ENCODE assay signal across 1 cellular context in the genomic region with DNA sequence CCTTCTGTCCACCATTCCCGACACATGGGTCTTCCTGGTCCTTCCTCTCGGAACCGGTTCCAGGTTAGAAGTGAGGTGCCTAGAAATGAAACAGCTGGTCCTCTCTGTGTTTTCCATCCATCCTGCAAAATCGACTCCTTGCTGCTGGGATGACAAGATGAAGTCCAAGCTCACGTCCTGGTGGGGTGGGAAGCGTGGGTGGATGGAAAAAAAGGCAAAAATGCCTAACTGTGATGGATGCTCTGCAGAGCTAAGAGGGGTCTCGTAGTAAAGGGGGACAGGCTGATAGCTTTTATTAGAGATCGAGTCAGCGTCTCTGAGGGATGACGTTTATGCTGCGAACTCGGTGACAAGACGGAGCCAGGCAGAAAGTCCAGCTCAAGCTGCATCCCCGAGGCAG.
TF ChIP-seq lines count a peak whose summit lies in the region.

No MANE protein-coding gene starts in this region.

TF ChIP-seq in IMR-90, 13 proteins besides CTCF, POLR2A, EP300 and RAD21 (continued from another document):
- TF ChIP-seq, protein P1, sequence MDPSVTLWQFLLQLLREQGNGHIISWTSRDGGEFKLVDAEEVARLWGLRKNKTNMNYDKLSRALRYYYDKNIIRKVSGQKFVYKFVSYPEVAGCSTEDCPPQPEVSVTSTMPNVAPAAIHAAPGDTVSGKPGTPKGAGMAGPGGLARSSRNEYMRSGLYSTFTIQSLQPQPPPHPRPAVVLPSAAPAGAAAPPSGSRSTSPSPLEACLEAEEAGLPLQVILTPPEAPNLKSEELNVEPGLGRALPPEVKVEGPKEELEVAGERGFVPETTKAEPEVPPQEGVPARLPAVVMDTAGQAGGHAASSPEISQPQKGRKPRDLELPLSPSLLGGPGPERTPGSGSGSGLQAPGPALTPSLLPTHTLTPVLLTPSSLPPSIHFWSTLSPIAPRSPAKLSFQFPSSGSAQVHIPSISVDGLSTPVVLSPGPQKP (IDR thresholded peaks at IDR 0.05; ENCODE audit: borderline replicate concordance, low read depth, low read length), result no peak
- no peak for TF ChIP-seq SMC3 (IDR thresholded peaks at IDR 0.05; ENCODE audit: low read depth, low read length)
- no peak for TF ChIP-seq FOS (IDR thresholded peaks at IDR 0.05; ENCODE audit: low read depth, low read length)
- TF ChIP-seq MAZ (IDR thresholded peaks at IDR 0.05; ENCODE audit: borderline replicate concordance, low read depth, low read length), result no peak
- TF ChIP-seq MXI1 (IDR thresholded peaks at IDR 0.05; ENCODE audit: borderline replicate concordance, low read depth, low read length), result no peak
- TF ChIP-seq CHD1 (IDR thresholded peaks at IDR 0.05; ENCODE audit: low read depth, low read length), result no peak
- no peak for TF ChIP-seq RFX5 (IDR thresholded peaks at IDR 0.05; ENCODE audit: low read depth, low read length)
TF ChIP-seq in IMR-90: peak in this region for 0.
